1 cellular context compared by ENCODE assay signal in the genomic region with DNA sequence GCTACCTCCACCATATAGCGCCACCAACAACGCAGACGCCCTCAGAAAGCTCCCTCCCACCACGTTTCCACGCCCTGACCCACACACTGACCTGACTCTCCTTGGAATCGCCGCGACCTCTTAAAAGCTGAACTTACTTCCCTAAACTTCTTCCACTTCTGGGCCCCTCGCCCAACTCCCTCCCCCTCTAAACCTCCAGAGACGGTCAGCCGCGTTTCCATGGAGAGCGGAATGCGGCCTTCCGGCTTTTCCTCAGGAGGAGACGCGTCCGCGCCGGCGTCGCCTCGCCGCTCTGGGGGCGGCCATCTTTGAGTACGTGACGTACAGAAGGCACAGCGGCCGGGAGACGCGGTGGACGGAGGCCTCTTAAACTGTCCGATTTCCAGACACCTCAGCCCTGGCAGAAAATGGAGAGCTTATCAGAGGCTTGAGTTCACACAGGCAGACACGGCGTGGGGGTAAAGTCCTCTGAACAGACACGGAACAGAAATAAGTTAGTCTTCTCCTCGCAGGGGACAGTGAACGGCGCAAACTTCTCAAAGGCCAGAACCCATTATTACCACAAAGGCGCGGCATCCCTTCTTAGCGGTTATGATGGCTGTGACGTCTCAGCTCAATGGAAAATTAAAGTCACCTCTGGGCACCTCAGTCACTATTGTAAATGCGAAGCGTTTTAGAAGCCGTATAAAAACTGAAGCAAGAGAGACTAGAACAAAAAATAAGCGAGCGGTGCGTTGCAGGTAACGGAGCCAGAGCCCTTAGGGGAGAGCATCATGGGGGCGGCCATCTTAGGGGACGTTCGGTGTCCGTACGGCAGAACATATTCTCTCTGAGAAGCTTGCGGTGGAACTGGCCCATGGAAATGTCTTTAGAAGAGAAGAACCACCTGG.
A peak's percentile ranks its signal among the peaks of the same experiment; 100 is the strongest.
TF ChIP-seq lines count a peak whose summit lies in the region.

A gene (minus strand): TSS at position 235 of the 890 bp plus-strand sequence. CDS start 1,970 bp downstream, outside the sequence.

TF ChIP-seq in K562, 482 proteins besides CTCF, POLR2A, EP300 and RAD21 (continued from another document and continues in another):
- TF ChIP-seq CCAR2 (IDR thresholded peaks at IDR 0.05; ENCODE audit: low read depth, low read length) (no peak), ARID1B (IDR thresholded peaks at IDR 0.05) (no peak; the same call in none of the 2 replicates), ZNF444 (CRISPR knock-in tag; IDR thresholded peaks at IDR 0.05) (no peak), ZNF644 (tag; IDR thresholded peaks at IDR 0.05; ENCODE audit: low read depth) (0 out of 2 replicates have a peak, but pooled peaks have one; percentile 67), GATAD2A (IDR thresholded peaks at IDR 0.05) (no peak), ZNF224 (CRISPR knock-in tag; IDR thresholded peaks at IDR 0.05) (no peak), ZNF583 (CRISPR knock-in tag; IDR thresholded peaks at IDR 0.05) (no peak), FUS (optimal IDR thresholded peaks at IDR 0.05; ENCODE audit: low read depth, low read length) (no peak), PRMT5 (CRISPR knock-in tag; IDR thresholded peaks at IDR 0.05) (no peak), SRSF7 (optimal IDR thresholded peaks at IDR 0.05; ENCODE audit: low read depth, low read length) (no peak), CBX2 (IDR thresholded peaks at IDR 0.05; ENCODE audit: insufficient read depth, low read length, poor library complexity, severe bottlenecking) (no peak), PHB2 (IDR thresholded peaks at IDR 0.05; ENCODE audit: low read depth) (no peak), SETDB1 (IDR thresholded peaks at IDR 0.05; ENCODE audit: low read length) (peak; percentile 25), NFIC (IDR thresholded peaks at IDR 0.05) (peak; percentile 53; the same call in 1 of the 2 replicates), ZNF174 (CRISPR knock-in tag; IDR thresholded peaks at IDR 0.05) (no peak), LARP7 (IDR thresholded peaks at IDR 0.05) (no peak), ZNF143 (CRISPR knock-in tag; IDR thresholded peaks at IDR 0.05) (no peak), FOXJ3 (CRISPR knock-in tag; IDR thresholded peaks at IDR 0.05) (no peak), PHF8 (IDR thresholded peaks at IDR 0.05; ENCODE audit: borderline replicate concordance, low read length) (peak; percentile 74), MXI1 (IDR thresholded peaks at IDR 0.05; ENCODE audit: low read depth, low read length) (no peak), ZNF282 (CRISPR knock-in tag; IDR thresholded peaks at IDR 0.05) (no peak), PHF20 (IDR thresholded peaks at IDR 0.05; ENCODE audit: partially characterized antibody) (peak; percentile 69), ZNF124 (CRISPR knock-in tag; IDR thresholded peaks at IDR 0.05) (no peak), JUND (IDR thresholded peaks at IDR 0.05; ENCODE audit: borderline replicate concordance, low read depth, low read length) (no peak), JUND (tag; IDR thresholded peaks at IDR 0.05; ENCODE audit: borderline replicate concordance, low read depth, low read length) (peak; percentile 12; the same call in 2 of the 3 replicates), ZNF3 (CRISPR knock-in tag; IDR thresholded peaks at IDR 0.05) (no peak), U2AF1 (optimal IDR thresholded peaks at IDR 0.05; ENCODE audit: low read depth, low read length) (no peak), ZSCAN32 (CRISPR knock-in tag; IDR thresholded peaks at IDR 0.05) (no peak), CEBPG (CRISPR knock-in tag; IDR thresholded peaks at IDR 0.05) (no peak), CEBPG (tag; conservative IDR thresholded peaks at IDR 0.05 in 1 of 2, IDR thresholded peaks at IDR 0.05 in 1 of 2) (no peak), NFYB (IDR thresholded peaks at IDR 0.05; ENCODE audit: extremely low read depth, insufficient read length) (no peak), TOE1 (IDR thresholded peaks at IDR 0.05; ENCODE audit: borderline replicate concordance) (no peak), TOE1 (CRISPR knock-in tag; IDR thresholded peaks at IDR 0.05; ENCODE audit: borderline replicate concordance, low read depth) (no peak), PHTF2 (CRISPR knock-in tag; IDR thresholded peaks at IDR 0.05) (no peak), COPS2 (conservative IDR thresholded peaks at IDR 0.05) (no peak), SRSF3 (IDR thresholded peaks at IDR 0.05; ENCODE audit: insufficient read depth, low read length) (no peak), SMARCE1 (IDR thresholded peaks at IDR 0.05) (0 out of 2 replicates have a peak, but pooled peaks have one; percentile 37), ARID2 (IDR thresholded peaks at IDR 0.05) (no peak), ZNF778 (CRISPR knock-in tag; IDR thresholded peaks at IDR 0.05) (no peak), FOXA1 (IDR thresholded peaks at IDR 0.05; ENCODE audit: borderline replicate concordance) (no peak), ADNP (tag; IDR thresholded peaks at IDR 0.05) (no peak), MYNN (IDR thresholded peaks at IDR 0.05) (peak; percentile 78; the same call in 1 of the 2 replicates), MYNN (CRISPR knock-in tag; IDR thresholded peaks at IDR 0.05) (no peak), KDM2B (CRISPR knock-in tag; IDR thresholded peaks at IDR 0.05) (no peak), TFAM (CRISPR knock-in tag; conservative IDR thresholded peaks at IDR 0.05) (no peak), JUN (IDR thresholded peaks at IDR 0.05; ENCODE audit: borderline replicate concordance, low read depth, low read length) (no peak), JUN (CRISPR knock-in tag; IDR thresholded peaks at IDR 0.05; ENCODE audit: borderline replicate concordance) (no peak), FOXJ2 (tag; IDR thresholded peaks at IDR 0.05) (peak; percentile 52; the same call in 1 of the 2 replicates), ZNF384 (IDR thresholded peaks at IDR 0.05; ENCODE audit: low read depth, low read length) (no peak), TRIM28 (IDR thresholded peaks at IDR 0.05) (no peak), EGR1 (conservative IDR thresholded peaks at IDR 0.05) (peak; percentile 93), NFE2 (IDR thresholded peaks at IDR 0.05; ENCODE audit: low read depth) (no peak), GTF2E2 (tag; IDR thresholded peaks at IDR 0.05) (no peak), BRD9 (IDR thresholded peaks at IDR 0.05; ENCODE audit: low read depth, partially characterized antibody) (peak; percentile 42)
- TF ChIP-seq, protein P1, sequence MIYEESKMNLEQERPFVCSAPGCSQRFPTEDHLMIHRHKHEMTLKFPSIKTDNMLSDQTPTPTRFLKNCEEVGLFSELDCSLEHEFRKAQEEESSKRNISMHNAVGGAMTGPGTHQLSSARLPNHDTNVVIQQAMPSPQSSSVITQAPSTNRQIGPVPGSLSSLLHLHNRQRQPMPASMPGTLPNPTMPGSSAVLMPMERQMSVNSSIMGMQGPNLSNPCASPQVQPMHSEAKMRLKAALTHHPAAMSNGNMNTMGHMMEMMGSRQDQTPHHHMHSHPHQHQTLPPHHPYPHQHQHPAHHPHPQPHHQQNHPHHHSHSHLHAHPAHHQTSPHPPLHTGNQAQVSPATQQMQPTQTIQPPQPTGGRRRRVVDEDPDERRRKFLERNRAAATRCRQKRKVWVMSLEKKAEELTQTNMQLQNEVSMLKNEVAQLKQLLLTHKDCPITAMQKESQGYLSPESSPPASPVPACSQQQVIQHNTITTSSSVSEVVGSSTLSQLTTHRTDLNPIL (CRISPR knock-in tag; IDR thresholded peaks at IDR 0.05) = no peak
- TF ChIP-seq, protein P2, sequence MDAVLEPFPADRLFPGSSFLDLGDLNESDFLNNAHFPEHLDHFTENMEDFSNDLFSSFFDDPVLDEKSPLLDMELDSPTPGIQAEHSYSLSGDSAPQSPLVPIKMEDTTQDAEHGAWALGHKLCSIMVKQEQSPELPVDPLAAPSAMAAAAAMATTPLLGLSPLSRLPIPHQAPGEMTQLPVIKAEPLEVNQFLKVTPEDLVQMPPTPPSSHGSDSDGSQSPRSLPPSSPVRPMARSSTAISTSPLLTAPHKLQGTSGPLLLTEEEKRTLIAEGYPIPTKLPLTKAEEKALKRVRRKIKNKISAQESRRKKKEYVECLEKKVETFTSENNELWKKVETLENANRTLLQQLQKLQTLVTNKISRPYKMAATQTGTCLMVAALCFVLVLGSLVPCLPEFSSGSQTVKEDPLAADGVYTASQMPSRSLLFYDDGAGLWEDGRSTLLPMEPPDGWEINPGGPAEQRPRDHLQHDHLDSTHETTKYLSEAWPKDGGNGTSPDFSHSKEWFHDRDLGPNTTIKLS (IDR thresholded peaks at IDR 0.05; ENCODE audit: borderline replicate concordance, low read depth) = peak; percentile 71; the same call in 1 of the 2 replicates
- TF ChIP-seq, protein P3, sequence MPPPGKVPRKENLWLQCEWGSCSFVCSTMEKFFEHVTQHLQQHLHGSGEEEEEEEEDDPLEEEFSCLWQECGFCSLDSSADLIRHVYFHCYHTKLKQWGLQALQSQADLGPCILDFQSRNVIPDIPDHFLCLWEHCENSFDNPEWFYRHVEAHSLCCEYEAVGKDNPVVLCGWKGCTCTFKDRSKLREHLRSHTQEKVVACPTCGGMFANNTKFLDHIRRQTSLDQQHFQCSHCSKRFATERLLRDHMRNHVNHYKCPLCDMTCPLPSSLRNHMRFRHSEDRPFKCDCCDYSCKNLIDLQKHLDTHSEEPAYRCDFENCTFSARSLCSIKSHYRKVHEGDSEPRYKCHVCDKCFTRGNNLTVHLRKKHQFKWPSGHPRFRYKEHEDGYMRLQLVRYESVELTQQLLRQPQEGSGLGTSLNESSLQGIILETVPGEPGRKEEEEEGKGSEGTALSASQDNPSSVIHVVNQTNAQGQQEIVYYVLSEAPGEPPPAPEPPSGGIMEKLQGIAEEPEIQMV (tag; conservative IDR thresholded peaks at IDR 0.05; ENCODE audit: low read depth) = no peak
- TF ChIP-seq, protein P4, sequence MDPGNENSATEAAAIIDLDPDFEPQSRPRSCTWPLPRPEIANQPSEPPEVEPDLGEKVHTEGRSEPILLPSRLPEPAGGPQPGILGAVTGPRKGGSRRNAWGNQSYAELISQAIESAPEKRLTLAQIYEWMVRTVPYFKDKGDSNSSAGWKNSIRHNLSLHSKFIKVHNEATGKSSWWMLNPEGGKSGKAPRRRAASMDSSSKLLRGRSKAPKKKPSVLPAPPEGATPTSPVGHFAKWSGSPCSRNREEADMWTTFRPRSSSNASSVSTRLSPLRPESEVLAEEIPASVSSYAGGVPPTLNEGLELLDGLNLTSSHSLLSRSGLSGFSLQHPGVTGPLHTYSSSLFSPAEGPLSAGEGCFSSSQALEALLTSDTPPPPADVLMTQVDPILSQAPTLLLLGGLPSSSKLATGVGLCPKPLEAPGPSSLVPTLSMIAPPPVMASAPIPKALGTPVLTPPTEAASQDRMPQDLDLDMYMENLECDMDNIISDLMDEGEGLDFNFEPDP (CRISPR knock-in tag; IDR thresholded peaks at IDR 0.05) = 0 out of 2 replicates have a peak, but pooled peaks have one; percentile 29
- TF ChIP-seq, protein P5, sequence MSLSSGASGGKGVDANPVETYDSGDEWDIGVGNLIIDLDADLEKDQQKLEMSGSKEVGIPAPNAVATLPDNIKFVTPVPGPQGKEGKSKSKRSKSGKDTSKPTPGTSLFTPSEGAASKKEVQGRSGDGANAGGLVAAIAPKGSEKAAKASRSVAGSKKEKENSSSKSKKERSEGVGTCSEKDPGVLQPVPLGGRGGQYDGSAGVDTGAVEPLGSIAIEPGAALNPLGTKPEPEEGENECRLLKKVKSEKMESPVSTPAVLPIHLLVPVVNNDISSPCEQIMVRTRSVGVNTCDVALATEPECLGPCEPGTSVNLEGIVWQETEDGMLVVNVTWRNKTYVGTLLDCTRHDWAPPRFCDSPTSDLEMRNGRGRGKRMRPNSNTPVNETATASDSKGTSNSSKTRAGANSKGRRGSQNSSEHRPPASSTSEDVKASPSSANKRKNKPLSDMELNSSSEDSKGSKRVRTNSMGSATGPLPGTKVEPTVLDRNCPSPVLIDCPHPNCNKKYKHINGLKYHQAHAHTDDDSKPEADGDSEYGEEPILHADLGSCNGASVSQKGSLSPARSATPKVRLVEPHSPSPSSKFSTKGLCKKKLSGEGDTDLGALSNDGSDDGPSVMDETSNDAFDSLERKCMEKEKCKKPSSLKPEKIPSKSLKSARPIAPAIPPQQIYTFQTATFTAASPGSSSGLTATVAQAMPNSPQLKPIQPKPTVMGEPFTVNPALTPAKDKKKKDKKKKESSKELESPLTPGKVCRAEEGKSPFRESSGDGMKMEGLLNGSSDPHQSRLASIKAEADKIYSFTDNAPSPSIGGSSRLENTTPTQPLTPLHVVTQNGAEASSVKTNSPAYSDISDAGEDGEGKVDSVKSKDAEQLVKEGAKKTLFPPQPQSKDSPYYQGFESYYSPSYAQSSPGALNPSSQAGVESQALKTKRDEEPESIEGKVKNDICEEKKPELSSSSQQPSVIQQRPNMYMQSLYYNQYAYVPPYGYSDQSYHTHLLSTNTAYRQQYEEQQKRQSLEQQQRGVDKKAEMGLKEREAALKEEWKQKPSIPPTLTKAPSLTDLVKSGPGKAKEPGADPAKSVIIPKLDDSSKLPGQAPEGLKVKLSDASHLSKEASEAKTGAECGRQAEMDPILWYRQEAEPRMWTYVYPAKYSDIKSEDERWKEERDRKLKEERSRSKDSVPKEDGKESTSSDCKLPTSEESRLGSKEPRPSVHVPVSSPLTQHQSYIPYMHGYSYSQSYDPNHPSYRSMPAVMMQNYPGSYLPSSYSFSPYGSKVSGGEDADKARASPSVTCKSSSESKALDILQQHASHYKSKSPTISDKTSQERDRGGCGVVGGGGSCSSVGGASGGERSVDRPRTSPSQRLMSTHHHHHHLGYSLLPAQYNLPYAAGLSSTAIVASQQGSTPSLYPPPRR (CRISPR knock-in tag; IDR thresholded peaks at IDR 0.05; ENCODE audit: borderline replicate concordance) = peak; percentile 86
- TF ChIP-seq, protein P6, sequence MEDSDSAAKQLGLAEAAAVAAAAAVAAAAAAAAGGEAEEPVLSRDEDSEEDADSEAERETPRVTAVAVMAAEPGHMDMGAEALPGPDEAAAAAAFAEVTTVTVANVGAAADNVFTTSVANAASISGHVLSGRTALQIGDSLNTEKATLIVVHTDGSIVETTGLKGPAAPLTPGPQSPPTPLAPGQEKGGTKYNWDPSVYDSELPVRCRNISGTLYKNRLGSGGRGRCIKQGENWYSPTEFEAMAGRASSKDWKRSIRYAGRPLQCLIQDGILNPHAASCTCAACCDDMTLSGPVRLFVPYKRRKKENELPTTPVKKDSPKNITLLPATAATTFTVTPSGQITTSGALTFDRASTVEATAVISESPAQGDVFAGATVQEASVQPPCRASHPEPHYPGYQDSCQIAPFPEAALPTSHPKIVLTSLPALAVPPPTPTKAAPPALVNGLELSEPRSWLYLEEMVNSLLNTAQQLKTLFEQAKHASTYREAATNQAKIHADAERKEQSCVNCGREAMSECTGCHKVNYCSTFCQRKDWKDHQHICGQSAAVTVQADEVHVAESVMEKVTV (CRISPR knock-in tag; IDR thresholded peaks at IDR 0.05) = no peak
- TF ChIP-seq, protein P7, sequence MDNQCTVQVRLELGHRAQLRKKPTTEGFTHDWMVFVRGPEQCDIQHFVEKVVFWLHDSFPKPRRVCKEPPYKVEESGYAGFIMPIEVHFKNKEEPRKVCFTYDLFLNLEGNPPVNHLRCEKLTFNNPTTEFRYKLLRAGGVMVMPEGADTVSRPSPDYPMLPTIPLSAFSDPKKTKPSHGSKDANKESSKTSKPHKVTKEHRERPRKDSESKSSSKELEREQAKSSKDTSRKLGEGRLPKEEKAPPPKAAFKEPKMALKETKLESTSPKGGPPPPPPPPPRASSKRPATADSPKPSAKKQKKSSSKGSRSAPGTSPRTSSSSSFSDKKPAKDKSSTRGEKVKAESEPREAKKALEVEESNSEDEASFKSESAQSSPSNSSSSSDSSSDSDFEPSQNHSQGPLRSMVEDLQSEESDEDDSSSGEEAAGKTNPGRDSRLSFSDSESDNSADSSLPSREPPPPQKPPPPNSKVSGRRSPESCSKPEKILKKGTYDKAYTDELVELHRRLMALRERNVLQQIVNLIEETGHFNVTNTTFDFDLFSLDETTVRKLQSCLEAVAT (IDR thresholded peaks at IDR 0.05) = peak in 1 of 2 experiments; percentile 52; a peak in 1 of 4 replicates
- TF ChIP-seq, protein P8, sequence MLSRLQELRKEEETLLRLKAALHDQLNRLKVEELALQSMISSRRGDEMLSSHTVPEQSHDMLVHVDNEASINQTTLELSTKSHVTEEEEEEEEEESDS (CRISPR knock-in tag; IDR thresholded peaks at IDR 0.05) = no peak
